Comparison of ENCODE assay signal across 4 cellular contexts in the genomic region with DNA sequence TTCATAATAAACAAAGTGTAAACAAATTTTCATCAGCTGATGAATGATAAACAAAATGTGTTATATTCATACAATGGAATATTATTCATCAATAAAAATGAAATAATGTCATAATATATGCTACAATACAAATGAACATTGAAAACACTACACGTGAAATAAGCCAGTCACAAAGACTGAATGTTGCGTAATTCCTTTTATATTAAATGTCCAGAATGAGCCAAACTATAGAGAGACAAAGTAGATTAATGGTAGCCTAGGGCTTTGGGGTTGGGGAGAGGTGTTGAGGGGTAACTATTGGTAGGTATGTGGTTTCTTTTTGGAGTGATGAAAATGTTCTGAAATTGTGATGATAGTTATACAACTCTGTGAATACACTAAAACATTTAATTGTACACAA.
TF ChIP-seq lines count a peak whose summit lies in the region.

No MANE protein-coding gene starts in this region.

TF ChIP-seq in HepG2, 621 proteins besides CTCF, POLR2A, EP300 and RAD21:
- no peak for TF ChIP-seq ZNF547 (CRISPR knock-in tag; IDR thresholded peaks at IDR 0.05)
- TF ChIP-seq CEBPB (IDR thresholded peaks at IDR 0.05; ENCODE audit: borderline replicate concordance, low read depth, low read length) = peak; percentile 65
- TF ChIP-seq NCOA5 (CRISPR knock-in tag; IDR thresholded peaks at IDR 0.05) = no peak

TF ChIP-seq in IMR-90, 13 proteins besides CTCF, POLR2A, EP300 and RAD21:
- TF ChIP-seq CEBPB (IDR thresholded peaks at IDR 0.05; ENCODE audit: low read depth, low read length) (peak; percentile 82), BHLHE40 (IDR thresholded peaks at IDR 0.05; ENCODE audit: low read depth, low read length) (no peak)

TF ChIP-seq in K562, 482 proteins besides CTCF, POLR2A, EP300 and RAD21:
- TF ChIP-seq SAFB (IDR thresholded peaks at IDR 0.05; ENCODE audit: borderline replicate concordance, low read depth, low read length) (no peak), ZC3H11A (IDR thresholded peaks at IDR 0.05; ENCODE audit: low read depth, low read length) (no peak), MNT (conservative IDR thresholded peaks at IDR 0.05) (no peak), CEBPG (CRISPR knock-in tag; IDR thresholded peaks at IDR 0.05) (no peak), CEBPG (tag; conservative IDR thresholded peaks at IDR 0.05 in 1 of 2, IDR thresholded peaks at IDR 0.05 in 1 of 2) (peak in 1 of 2 experiments; percentile 73; a peak in 2 of 4 replicates), SIRT6 (IDR thresholded peaks at IDR 0.05; ENCODE audit: low read depth, low read length) (no peak), CEBPB (tag; IDR thresholded peaks at IDR 0.05) (peak; percentile 46; the same call in 1 of the 2 replicates), ZNF134 (CRISPR knock-in tag; conservative IDR thresholded peaks at IDR 0.05) (no peak), SRSF9 (IDR thresholded peaks at IDR 0.05; ENCODE audit: borderline replicate concordance, low read depth, low read length) (no peak), MCM2 (IDR thresholded peaks at IDR 0.05; ENCODE audit: low read depth) (no peak), SETDB1 (IDR thresholded peaks at IDR 0.05; ENCODE audit: low read length) (no peak), ZNF347 (CRISPR knock-in tag; IDR thresholded peaks at IDR 0.05; ENCODE audit: low read depth) (no peak)

TF ChIP-seq in H1, 55 proteins besides CTCF, POLR2A, EP300 and RAD21:
- TF ChIP-seq SIRT6 (IDR thresholded peaks at IDR 0.05; ENCODE audit: low read length) (no peak), CEBPB (IDR thresholded peaks at IDR 0.05; ENCODE audit: low read depth, low read length) (peak; percentile 75; the same call in 1 of the 2 replicates), USF2 (IDR thresholded peaks at IDR 0.05; ENCODE audit: low read length) (no peak)
